Comparison of ENCODE assay signal across 8 cellular contexts in genomic region chr17:82020874-82021727, GRCh38. TPM values are rescaled to one million over a fixed set of nuclear protein-coding genes. Genes with fewer than 3 reads are reported as not detected.
DNase-seq lines count a peak whose midpoint lies in the region; ATAC-seq, FAIRE-seq and TF ChIP-seq lines count a peak whose summit lies in the region.

No MANE protein-coding gene starts in this region.

- H3K36me3 ChIP-seq in tibial nerve: peaks cover 0 to 39% (median 0%) of the 10 kb centered on the region in 3 donors

- no peaks in the 10 kb centered on the region for H3K27me3 ChIP-seq in tibial nerve

- WGBS in tibial nerve, 2 donors: 44 to 55% methylated on average over 19 to 26 of the region's 27 CpGs

- peak; percentile 45 to 94 (median 70) for TF ChIP-seq CTCF in tibial nerve (IDR thresholded peaks at IDR 0.05)

- peak overlapping the region in 3 of 4 donors; percentile 73 to 99 (median 92) for H3K4me3 ChIP-seq in tibial nerve

- H3K27ac ChIP-seq in epithelial cell of prostate (peak overlapping the region; percentile 17), tibial nerve (peak overlapping the region in 2 of 4 donors; percentile 80 to 87)

- TF ChIP-seq EP300 in tibial nerve (IDR thresholded peaks at IDR 0.05): no peak

- H3K9me3 ChIP-seq in tibial nerve: no peaks in the 10 kb centered on the region

- no peak for TF ChIP-seq POLR2A in GM12891 (IDR thresholded peaks at IDR 0.05; ENCODE audit: low read depth, low read length)
- no peak for TF ChIP-seq POLR2A in tibial nerve (IDR thresholded peaks at IDR 0.05)

- no peak for ATAC-seq in HG02852 (IDR thresholded peaks at IDR 0.05; ENCODE audit: unreplicated experiment)

- peak; percentile 91 for FAIRE-seq in GM12891 (lab: Jason Lieb, UNC)

- peak; percentile 85 for DNase-seq in AG08396 (ENCODE audit: low spot score)
- no peak for DNase-seq in GM12891 (ENCODE audit: insufficient read length, low spot score)
- DNase-seq in NCI-H69 (lab: John Stamatoyannopoulos, UW): peak; percentile 59
- peak; percentile 63 for DNase-seq in activated CD8-positive, alpha-beta memory T cell treated with anti-CD3 and anti-CD28 coated beads, Interleukin-2, amount 50 U/mL, for 4 hours
- DNase-seq in epithelial cell of prostate (ENCODE audit: low read depth, low spot score): no peak
- DNase-seq in mucosa of gallbladder (ENCODE audit: low spot score): peak; percentile 80
- peak; percentile 62 to 67 for DNase-seq in tibial nerve (ENCODE audit: low spot score in 2 of 2)

- H3K4me1 ChIP-seq in tibial nerve: peaks cover 0 to 54% (median 21%) of the 10 kb centered on the region in 4 donors

TF ChIP-seq in GM12891, 5 proteins besides CTCF, POLR2A, EP300 and RAD21:
- TF ChIP-seq POU2F2 (IDR thresholded peaks at IDR 0.05; ENCODE audit: low read depth, low read length): no peak
- TF ChIP-seq PAX5 (IDR thresholded peaks at IDR 0.05; ENCODE audit: insufficient read depth, low read length, severe bottlenecking): no peak
- TF ChIP-seq TAF1 (IDR thresholded peaks at IDR 0.05; ENCODE audit: low read depth, low read length): no peak
- TF ChIP-seq POLR2AphosphoS5 (IDR thresholded peaks at IDR 0.05; ENCODE audit: low read depth, low read length): no peak
- TF ChIP-seq SPI1 (IDR thresholded peaks at IDR 0.05; ENCODE audit: low read depth, low read length): no peak

RNA-seq across cellular contexts. Expression of gene CENPX, which starts 1.6 kb away (rescaled TPM):
- polyA plus RNA-seq in GM12891 (2012; ENCODE audit: low read depth, missing spikeins): 45.7 TPM
- 43.4 TPM for total RNA-seq in mucosa of gallbladder
- total RNA-seq in tibial nerve: 100 to 1,000 TPM in 1 of 4 donors, 10 to 100 TPM in 3; 69.9 to 143 (median 78.0) TPM

RNA-seq across cellular contexts. Expression of gene LRRC45, which starts 2.0 kb away (rescaled TPM):
- 8.5 TPM for polyA plus RNA-seq in GM12891 (2012; ENCODE audit: low read depth, missing spikeins)
- 26.4 TPM for total RNA-seq in mucosa of gallbladder
- 10 to 100 TPM; 13.1 to 25.8 (median 15.3) TPM for total RNA-seq in tibial nerve

RNA-seq across cellular contexts. Expression of gene RAC3, which starts 10.4 kb away (rescaled TPM):
- polyA plus RNA-seq in GM12891 (2012; ENCODE audit: low read depth, missing spikeins): 3.3 TPM
- total RNA-seq in mucosa of gallbladder (8.9 TPM), tibial nerve (10 to 100 TPM in 1 of 4 donors, 1 to 10 TPM in 3; 2.4 to 14.7 (median 5.4) TPM)

RNA-seq across cellular contexts. Expression of gene DCXR, which starts 16.4 kb away (rescaled TPM):
- polyA plus RNA-seq in GM12891 (2012; ENCODE audit: low read depth, missing spikeins): 40.2 TPM
- total RNA-seq in mucosa of gallbladder: 102 TPM
- 100 to 1,000 TPM; 236 to 347 (median 269) TPM for total RNA-seq in tibial nerve

RNA-seq across cellular contexts. Expression of gene RFNG, which starts 30.5 kb away (rescaled TPM):
- 13.8 TPM for polyA plus RNA-seq in GM12891 (2012; ENCODE audit: low read depth, missing spikeins)
- total RNA-seq in mucosa of gallbladder: 51.6 TPM
- 10 to 100 TPM; 43.5 to 70.2 (median 64.4) TPM for total RNA-seq in tibial nerve

Comparison
In these comparisons a context has a peak if more than half of its experiments do, and no peak if none do; other contexts are left out.
1. DNase-seq: peak in AG08396 (single experiment), NCI-H69 (single experiment), activated CD8-positive, alpha-beta memory T cell treated with anti-CD3 and anti-CD28 coated beads, Interleukin-2, amount 50 U/mL, for 4 hours (single experiment), mucosa of gallbladder (single experiment) and tibial nerve (2 of 2); none in GM12891 (single experiment) and epithelial cell of prostate (single experiment).